ENCODE assay signal across 31 cellular contexts in the genomic region with DNA sequence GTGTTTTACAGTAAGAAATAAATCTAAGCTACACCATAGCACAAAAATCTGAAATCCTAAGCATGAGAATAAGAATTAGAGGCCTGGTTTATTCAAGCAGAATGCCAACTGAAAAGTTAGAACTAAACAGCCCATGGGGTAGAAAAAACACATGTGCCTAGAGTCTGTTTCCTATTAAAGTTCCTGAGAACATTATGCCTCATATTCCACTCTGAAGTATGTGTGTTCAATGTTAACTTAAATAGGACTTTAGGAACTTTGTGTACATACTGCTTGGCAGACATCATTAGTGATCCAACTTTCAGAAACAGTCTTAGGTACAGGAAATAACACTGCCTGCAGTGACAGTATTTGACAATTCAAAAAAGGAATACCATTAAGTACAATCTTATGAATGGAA.
"Had no signal": no experiment of that assay in that cellular context is flagged by ENCODE, and none has a peak within 500 bp of the region (broad histone marks: within the 10 kb centered on the region; RNA-seq: fewer than 3 reads in every experiment).

No MANE protein-coding gene starts in this region.

- H3K4me3 ChIP-seq: dorsolateral prefrontal cortex, esophagus squamous epithelium, hepatocyte, lung, neural progenitor cell, prostate gland, spleen, thyroid gland had no signal

- H3K4me1 Mint-ChIP-seq: activated CD4-positive, alpha-beta T cell treated with anti-CD3 and anti-CD28 coated beads, Interleukin-2, amount 10 ng/mL, durations not matched to agents 7 days and 5 days; activated CD8-positive, alpha-beta memory T cell treated with anti-CD3 and anti-CD28 coated beads, Interleukin-2, amount 10 ng/mL, durations not matched to agents 7 days and 5 days; activated naive CD8-positive, alpha-beta T cell treated with anti-CD3 and anti-CD28 coated beads, Interleukin-2, amount 50 U/mL, for 24 hours; immature natural killer cell; naive thymus-derived CD4-positive, alpha-beta T cell; neural progenitor cell; T-cell had no signal

- H3K27ac Mint-ChIP-seq: activated CD4-positive, alpha-beta T cell treated with anti-CD3 and anti-CD28 coated beads, Interleukin-2, amount 10 ng/mL, durations not matched to agents 7 days and 5 days; activated CD8-positive, alpha-beta memory T cell treated with anti-CD3 and anti-CD28 coated beads, Interleukin-2, amount 10 ng/mL, durations not matched to agents 7 days and 5 days; activated CD8-positive, alpha-beta T cell treated with anti-CD3 and anti-CD28 coated beads for 36 hours; activated naive CD8-positive, alpha-beta T cell treated with anti-CD3 and anti-CD28 coated beads, Interleukin-2, amount 50 U/mL, for 24 hours; activated T-helper 1 cell treated with anti-CD3 and anti-CD28 coated beads, Interleukin-12 subunit alpha, Interleukin-12 subunit beta, Interleukin-2, Interleukin-4 antibody, amounts not matched to agents 30 ng/mL and 10 ng/mL and 1 ng/mL, durations not matched to agents 14 hours and 24 hours and 36 hours; immature natural killer cell; neural progenitor cell; T-cell; T-helper 2 cell treated with Interferon-gamma antibody and Interleukin-4, amounts not matched to agents 5 μg/mL and 100 μg/mL, for 36 hours had no signal

- H3K4me3 Mint-ChIP-seq: activated CD4-positive, alpha-beta T cell treated with anti-CD3 and anti-CD28 coated beads, Interleukin-2, amount 10 ng/mL, durations not matched to agents 7 days and 5 days; activated CD8-positive, alpha-beta memory T cell treated with anti-CD3 and anti-CD28 coated beads, Interleukin-2, amount 10 ng/mL, durations not matched to agents 7 days and 5 days; activated CD8-positive, alpha-beta T cell treated with anti-CD3 and anti-CD28 coated beads for 36 hours; activated naive CD8-positive, alpha-beta T cell treated with anti-CD3 and anti-CD28 coated beads, Interleukin-2, amount 50 U/mL, for 24 hours; activated T-helper 1 cell treated with anti-CD3 and anti-CD28 coated beads, Interleukin-12 subunit alpha, Interleukin-12 subunit beta, Interleukin-2, Interleukin-4 antibody, amounts not matched to agents 30 ng/mL and 10 ng/mL and 1 ng/mL, durations not matched to agents 14 hours and 24 hours and 36 hours; immature natural killer cell; naive thymus-derived CD4-positive, alpha-beta T cell; neural progenitor cell; T-cell; T-helper 2 cell treated with Interferon-gamma antibody and Interleukin-4, amounts not matched to agents 5 μg/mL and 100 μg/mL, for 36 hours had no signal

- H3K27me3 Mint-ChIP-seq: activated CD4-positive, alpha-beta T cell treated with anti-CD3 and anti-CD28 coated beads, Interleukin-2, amount 10 ng/mL, durations not matched to agents 7 days and 5 days; activated CD8-positive, alpha-beta memory T cell treated with anti-CD3 and anti-CD28 coated beads, Interleukin-2, amount 10 ng/mL, durations not matched to agents 7 days and 5 days; activated CD8-positive, alpha-beta T cell treated with anti-CD3 and anti-CD28 coated beads for 36 hours; activated naive CD8-positive, alpha-beta T cell treated with anti-CD3 and anti-CD28 coated beads, Interleukin-2, amount 50 U/mL, for 24 hours; naive thymus-derived CD4-positive, alpha-beta T cell; T-cell had no signal

- DNase-seq: activated CD4-positive, alpha-beta T cell treated with anti-CD3 and anti-CD28 coated beads, Interleukin-2, amount 10 ng/mL, durations not matched to agents 7 days and 5 days; activated CD4-positive, CD25-positive, alpha-beta regulatory T cell treated with anti-CD3 and anti-CD28 coated beads, Interleukin-2, amount 50 U/mL, for 72 hours; activated CD8-positive, alpha-beta memory T cell treated with anti-CD3 and anti-CD28 coated beads, Interleukin-2, amount 10 ng/mL, durations not matched to agents 7 days and 5 days; activated CD8-positive, alpha-beta T cell treated with anti-CD3 and anti-CD28 coated beads for 36 hours; activated gamma-delta T cell; activated naive CD4-positive, alpha-beta T cell treated with anti-CD3 and anti-CD28 coated beads, Interleukin-2, amount 50 U/mL, for 16 hours; activated naive CD8-positive, alpha-beta T cell treated with anti-CD3 and anti-CD28 coated beads, Interleukin-2, amount 50 U/mL, for 24 hours; activated T-cell treated with anti-CD3 and anti-CD28 coated beads for 4 hours; anterior cingulate cortex; brain microvascular endothelial cell; central memory CD4-positive, alpha-beta T cell; dorsolateral prefrontal cortex; esophagus squamous epithelium; glutamatergic neuron; immature natural killer cell; naive thymus-derived CD4-positive, alpha-beta T cell; spleen; stimulated activated CD4-positive, alpha-beta T cell treated with anti-CD3 and anti-CD28 coated beads, Interleukin-4, amount 100 ng/mL, for 24 hours; stimulated activated naive CD8-positive, alpha-beta T cell treated with anti-CD3 and anti-CD28 coated beads, Interleukin-15, Interleukin-2, amounts not matched to agents 100 U/mL and 50 U/mL, for 24 hours; substantia nigra; T-cell; thyroid gland; WERI-Rb-1 had no signal

- FAIRE-seq: colon, frontal cortex had no signal

- H3K9me3 Mint-ChIP-seq: activated CD4-positive, alpha-beta T cell treated with anti-CD3 and anti-CD28 coated beads, Interleukin-2, amount 10 ng/mL, durations not matched to agents 7 days and 5 days; activated CD8-positive, alpha-beta T cell treated with anti-CD3 and anti-CD28 coated beads for 36 hours; activated naive CD8-positive, alpha-beta T cell treated with anti-CD3 and anti-CD28 coated beads, Interleukin-2, amount 50 U/mL, for 24 hours; activated T-helper 1 cell treated with anti-CD3 and anti-CD28 coated beads, Interleukin-12 subunit alpha, Interleukin-12 subunit beta, Interleukin-2, Interleukin-4 antibody, amounts not matched to agents 30 ng/mL and 10 ng/mL and 1 ng/mL, durations not matched to agents 14 hours and 24 hours and 36 hours; immature natural killer cell; naive thymus-derived CD4-positive, alpha-beta T cell; neural progenitor cell; T-cell; T-helper 2 cell treated with Interferon-gamma antibody and Interleukin-4, amounts not matched to agents 5 μg/mL and 100 μg/mL, for 36 hours had no signal
